In the genomic region with DNA sequence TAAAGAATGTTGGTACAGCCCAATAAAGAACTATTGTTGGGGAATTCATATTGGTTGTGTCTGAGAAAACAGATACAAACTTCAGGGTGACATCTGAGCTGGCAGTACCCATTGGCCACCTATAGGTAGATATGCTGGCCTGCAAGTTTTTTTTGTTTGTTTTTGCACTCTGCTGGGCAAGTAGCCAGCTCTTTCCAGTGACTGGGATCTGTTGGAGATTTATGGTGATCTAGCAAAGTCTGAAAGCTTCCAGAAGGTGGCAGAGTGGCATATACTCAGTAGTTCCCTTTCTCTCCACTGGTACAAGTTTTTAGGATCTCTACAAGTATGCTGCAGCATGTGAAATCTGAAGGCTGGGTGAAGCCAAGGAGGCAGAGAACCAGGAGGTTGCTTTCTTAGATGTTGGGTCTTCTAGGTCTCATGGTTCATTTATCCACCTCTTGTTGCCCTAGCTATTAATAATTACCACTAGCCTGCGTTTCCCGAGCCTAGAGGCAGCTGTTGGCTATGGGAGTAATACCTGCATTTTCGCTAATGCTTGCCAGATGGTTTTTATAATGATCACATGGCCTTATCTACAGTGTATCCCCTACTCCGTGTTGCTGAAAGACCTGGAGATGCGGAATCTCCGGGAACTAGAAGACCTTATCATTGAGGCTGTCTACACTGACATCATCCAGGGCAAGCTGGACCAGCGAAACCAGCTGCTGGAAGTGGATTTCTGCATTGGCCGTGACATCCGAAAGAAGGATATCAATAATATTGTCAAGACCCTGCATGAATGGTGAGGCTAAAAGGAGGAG, we compare ENCODE assay signal across 8 cellular contexts. TPM values are rescaled to one million over a fixed set of nuclear protein-coding genes. Genes with fewer than 3 reads are reported as not detected.
A peak's percentile ranks its signal among the peaks of the same experiment; 100 is the strongest.
DNase-seq lines count a peak whose midpoint lies in the region; ATAC-seq and TF ChIP-seq lines count a peak whose summit lies in the region.

No MANE protein-coding gene starts in this region.

- H3K9me3 ChIP-seq in smooth muscle cell (replicated peaks; ENCODE audit: low read depth) = no peaks in the 10 kb centered on the region

- H3K9me3 Mint-ChIP-seq in stimulated activated effector memory CD8-positive, alpha-beta T cell treated with anti-CD3 and anti-CD28 coated beads, Interleukin-12 subunit alpha, Interleukin-12 subunit beta, amount 100 ng/mL, for 72 hours = no peaks in the 10 kb centered on the region

- no peak overlapping the region for H3K4me3 ChIP-seq in epithelial cell of esophagus (ENCODE audit: low read length)
- no peak overlapping the region for H3K4me3 ChIP-seq in smooth muscle cell

- no peaks in the 10 kb centered on the region for H3F3A ChIP-seq in smooth muscle cell (ENCODE audit: low read depth)

- no peak overlapping the region for H3K9ac ChIP-seq in smooth muscle cell (ENCODE audit: low read depth)

- H3K27ac Mint-ChIP-seq in stimulated activated effector memory CD8-positive, alpha-beta T cell treated with anti-CD3 and anti-CD28 coated beads, Interleukin-12 subunit alpha, Interleukin-12 subunit beta, amount 100 ng/mL, for 72 hours = no peak overlapping the region

- ATAC-seq in stimulated activated effector memory CD8-positive, alpha-beta T cell treated with anti-CD3 and anti-CD28 coated beads, Interleukin-12 subunit alpha, Interleukin-12 subunit beta, amount 100 ng/mL, for 72 hours = no peak
- ATAC-seq in GM18873 (IDR thresholded peaks at IDR 0.05; ENCODE audit: low FRiP score, unreplicated experiment) = no peak

- H4K20me1 ChIP-seq in smooth muscle cell (ENCODE audit: low read depth) = peaks cover 62% of the 10 kb centered on the region

- peaks cover 22% of the 10 kb centered on the region for H3K79me2 ChIP-seq in smooth muscle cell (ENCODE audit: low read depth)

- no peak overlapping the region for H2AFZ ChIP-seq in smooth muscle cell (ENCODE audit: low read depth)

- H3K4me1 Mint-ChIP-seq in stimulated activated effector memory CD8-positive, alpha-beta T cell treated with anti-CD3 and anti-CD28 coated beads, Interleukin-12 subunit alpha, Interleukin-12 subunit beta, amount 100 ng/mL, for 72 hours = peaks cover 10% of the 10 kb centered on the region

- H3K4me3 Mint-ChIP-seq in stimulated activated effector memory CD8-positive, alpha-beta T cell treated with anti-CD3 and anti-CD28 coated beads, Interleukin-12 subunit alpha, Interleukin-12 subunit beta, amount 100 ng/mL, for 72 hours = no peak overlapping the region

- TF ChIP-seq CTCF in epithelial cell of esophagus (IDR thresholded peaks at IDR 0.05; ENCODE audit: insufficient read depth, low read depth, low read length, missing control alignments) (peak; percentile 65), smooth muscle cell (IDR thresholded peaks at IDR 0.05; ENCODE audit: borderline replicate concordance, insufficient read depth, poor library complexity, severe bottlenecking) (peak; percentile 9)

- H3K36me3 Mint-ChIP-seq in stimulated activated effector memory CD8-positive, alpha-beta T cell treated with anti-CD3 and anti-CD28 coated beads, Interleukin-12 subunit alpha, Interleukin-12 subunit beta, amount 100 ng/mL, for 72 hours = peaks cover 88% of the 10 kb centered on the region

- H3K27me3 ChIP-seq in smooth muscle cell (ENCODE audit: low read depth) = no peaks in the 10 kb centered on the region

- H3K27ac ChIP-seq in smooth muscle cell (ENCODE audit: low read depth) = no peak overlapping the region

- no peaks in the 10 kb centered on the region for H3K36me3 ChIP-seq in smooth muscle cell (ENCODE audit: low read depth)

- H3K4me1 ChIP-seq in smooth muscle cell (ENCODE audit: low read depth) = no peaks in the 10 kb centered on the region

- DNase-seq in NCI-H82 (lab: John Stamatoyannopoulos, UW) (peak; percentile 31), NCI-H82 treated with DMSO at 0.1 percent for 48 hours (lab: John Stamatoyannopoulos, UW; ENCODE audit: unreplicated experiment) (no peak), NCI-H69 (lab: John Stamatoyannopoulos, UW) (peak; percentile 84), epithelial cell of esophagus (ENCODE audit: low read depth) (peak; percentile 87), smooth muscle cell (lab: John Stamatoyannopoulos, UW; ENCODE audit: unreplicated experiment) (no peak), cortex of kidney (lab: John Stamatoyannopoulos, UW) (no peak)
- no peak for DNase-seq in stimulated activated effector memory CD8-positive, alpha-beta T cell treated with anti-CD3 and anti-CD28 coated beads, Interleukin-12 subunit alpha, Interleukin-12 subunit beta, amount 100 ng/mL, for 72 hours (ENCODE audit: low spot score in 2 of 2)

- 95% methylated on average over 9 of the region's 9 CpGs for WGBS in smooth muscle cell (ENCODE audit: low lambda C conversion rate)

- no peak overlapping the region for H3K4me2 ChIP-seq in smooth muscle cell

RNA-seq across cellular contexts. Expression of a gene that starts 9.5 kb away (rescaled TPM):
- total RNA-seq in smooth muscle cell = 27.2 and 29.7 TPM in 2 replicates
- 33.9 and 41.8 TPM in 2 replicates for polyA plus RNA-seq in smooth muscle cell

RNA-seq across cellular contexts. Expression of a gene that starts 14.6 kb away (rescaled TPM):
- 30.0 and 54.9 TPM in 2 replicates for total RNA-seq in smooth muscle cell
- 32.7 and 34.4 TPM in 2 replicates for polyA plus RNA-seq in smooth muscle cell

Comparison
In these comparisons a context has a peak if more than half of its experiments do, and no peak if none do; other contexts are left out.
1. DNase-seq: peak in NCI-H82 (single experiment), NCI-H69 (single experiment) and epithelial cell of esophagus (single experiment); none in NCI-H82 treated with DMSO at 0.1 percent for 48 hours (single experiment), smooth muscle cell (single experiment), stimulated activated effector memory CD8-positive, alpha-beta T cell treated with anti-CD3 and anti-CD28 coated beads, Interleukin-12 subunit alpha, Interleukin-12 subunit beta, amount 100 ng/mL, for 72 hours (0 of 2) and cortex of kidney (single experiment).